25 cellular contexts compared by ENCODE assay signal in the genomic region with DNA sequence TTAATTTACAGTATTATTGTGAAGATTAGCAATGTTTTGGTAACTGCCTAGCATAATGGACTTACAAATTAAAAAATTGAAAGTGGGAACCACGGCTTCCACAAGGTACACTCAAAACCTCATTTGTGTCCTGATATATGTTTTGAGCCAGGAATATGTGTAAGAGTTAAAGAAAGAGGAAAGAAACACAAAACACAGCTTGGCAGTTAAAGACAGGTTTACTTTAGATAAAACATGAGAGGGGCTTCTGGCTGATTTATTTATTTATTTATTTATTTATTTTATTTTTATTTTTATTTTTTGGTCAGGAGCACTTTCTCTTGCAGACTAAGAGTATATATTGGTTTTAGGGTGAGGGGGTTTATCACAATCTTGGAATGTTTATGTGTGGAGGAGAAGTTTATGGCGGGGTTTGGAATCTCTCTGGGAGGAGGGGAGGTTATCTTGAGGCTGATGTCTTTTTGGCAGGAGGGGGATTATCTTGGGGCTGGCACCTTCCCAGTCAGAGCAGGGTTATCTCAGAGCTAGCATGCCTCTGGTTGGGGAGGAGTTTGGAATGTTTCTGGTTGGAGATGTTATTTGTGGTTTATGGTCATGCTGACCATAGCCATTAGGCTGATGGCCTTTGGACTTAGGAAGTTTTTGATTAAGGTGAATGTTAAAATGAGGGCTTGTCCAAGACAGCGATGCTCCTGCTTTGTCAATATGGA.
"Had no signal": no experiment of that assay in that cellular context is flagged by ENCODE, and none has a peak within 500 bp of the region (broad histone marks: within the 10 kb centered on the region; RNA-seq: fewer than 3 reads in every experiment).

No MANE protein-coding gene starts in this region.

- H3K4me1 Mint-ChIP-seq: activated B cell treated with CpG ODN at 0.5 μM for 24 hours; stimulated activated memory B cell treated with anti-CD40 and anti-IgM and Interleukin-4, amounts not matched to agents 10 μg/mL and 1 μg/mL and 100 μg/mL, for 72 hours had no signal

- H3K4me3 Mint-ChIP-seq: activated B cell treated with CpG ODN at 0.5 μM for 24 hours; activated CD8-positive, alpha-beta memory T cell treated with anti-CD3 and anti-CD28 coated beads, Interleukin-2, amount 10 ng/mL, durations not matched to agents 7 days and 5 days; activated CD8-positive, alpha-beta T cell treated with anti-CD3 and anti-CD28 coated beads, Interleukin-2, amount 10 ng/mL, durations not matched to agents 7 days and 5 days; activated naive CD4-positive, alpha-beta T cell treated with anti-CD3 and anti-CD28 coated beads, Interleukin-2, amount 10 ng/mL, durations not matched to agents 7 days and 5 days; stimulated activated memory B cell treated with anti-CD40 and anti-IgM and Interleukin-4, amounts not matched to agents 10 μg/mL and 1 μg/mL and 100 μg/mL, for 72 hours; stimulated activated naive CD8-positive, alpha-beta T cell treated with anti-CD3 and anti-CD28 coated beads, Interleukin-15, amount 100 ng/mL, for 72 hours; T-helper 2 cell treated with Interferon-gamma antibody and Interleukin-4, amounts not matched to agents 5 μg/mL and 100 μg/mL, for 36 hours had no signal

- H3K27me3 Mint-ChIP-seq: activated CD8-positive, alpha-beta memory T cell treated with anti-CD3 and anti-CD28 coated beads, Interleukin-2, amount 10 ng/mL, durations not matched to agents 7 days and 5 days; activated naive CD4-positive, alpha-beta T cell treated with anti-CD3 and anti-CD28 coated beads, Interleukin-2, amount 10 ng/mL, durations not matched to agents 7 days and 5 days; stimulated activated naive CD8-positive, alpha-beta T cell treated with anti-CD3 and anti-CD28 coated beads, Interleukin-15, amount 100 ng/mL, for 72 hours had no signal

- DNase-seq: activated B cell treated with CpG ODN at 0.5 μM for 24 hours; activated CD8-positive, alpha-beta memory T cell treated with anti-CD3 and anti-CD28 coated beads, Interleukin-2, amount 10 ng/mL, durations not matched to agents 7 days and 5 days; activated CD8-positive, alpha-beta T cell treated with anti-CD3 and anti-CD28 coated beads, Interleukin-2, amount 10 ng/mL, durations not matched to agents 7 days and 5 days; activated effector memory CD4-positive, alpha-beta T cell treated with anti-CD3 and anti-CD28 coated beads, Interleukin-2, amount 50 U/mL, for 16 hours; activated naive CD4-positive, alpha-beta T cell treated with anti-CD3 and anti-CD28 coated beads, Interleukin-2, amount 10 ng/mL, durations not matched to agents 7 days and 5 days; amygdala; central memory CD4-positive, alpha-beta T cell; dermis blood vessel endothelial cell; effector CD4-positive, alpha-beta T cell; foreskin keratinocyte; heart right ventricle; left ventricle myocardium superior; naive thymus-derived CD4-positive, alpha-beta T cell; ovary; stimulated activated CD4-positive, alpha-beta T cell treated with anti-CD3 and anti-CD28 coated beads, Interleukin-1b, Interleukin-23, amount 100 ng/mL, for 48 hours; stimulated activated CD4-positive, alpha-beta T cell treated with anti-CD3 and anti-CD28 coated beads, Interleukin-4, amount 100 ng/mL, for 4 hours; stimulated activated CD8-positive, alpha-beta memory T cell treated with anti-CD3 and anti-CD28 coated beads, Interleukin-4, amount 100 ng/mL, for 48 hours; stimulated activated naive CD8-positive, alpha-beta T cell treated with anti-CD3 and anti-CD28 coated beads, Interleukin-15, amount 100 ng/mL, for 72 hours; SW 1271; thyroid gland; upper lobe of right lung had no signal

- H3K36me3 Mint-ChIP-seq: activated CD8-positive, alpha-beta memory T cell treated with anti-CD3 and anti-CD28 coated beads, Interleukin-2, amount 10 ng/mL, durations not matched to agents 7 days and 5 days; activated naive CD4-positive, alpha-beta T cell treated with anti-CD3 and anti-CD28 coated beads, Interleukin-2, amount 10 ng/mL, durations not matched to agents 7 days and 5 days; naive thymus-derived CD4-positive, alpha-beta T cell; stimulated activated memory B cell treated with anti-CD40 and anti-IgM and Interleukin-4, amounts not matched to agents 10 μg/mL and 1 μg/mL and 100 μg/mL, for 72 hours had no signal

- H3K27ac Mint-ChIP-seq: activated B cell treated with CpG ODN at 0.5 μM for 24 hours; activated CD8-positive, alpha-beta memory T cell treated with anti-CD3 and anti-CD28 coated beads, Interleukin-2, amount 10 ng/mL, durations not matched to agents 7 days and 5 days; activated CD8-positive, alpha-beta T cell treated with anti-CD3 and anti-CD28 coated beads, Interleukin-2, amount 10 ng/mL, durations not matched to agents 7 days and 5 days; activated naive CD4-positive, alpha-beta T cell treated with anti-CD3 and anti-CD28 coated beads, Interleukin-2, amount 10 ng/mL, durations not matched to agents 7 days and 5 days; progenitor cell of endocrine pancreas; stimulated activated memory B cell treated with anti-CD40 and anti-IgM and Interleukin-4, amounts not matched to agents 10 μg/mL and 1 μg/mL and 100 μg/mL, for 72 hours; T-helper 2 cell treated with Interferon-gamma antibody and Interleukin-4, amounts not matched to agents 5 μg/mL and 100 μg/mL, for 36 hours had no signal

- ATAC-seq: activated CD8-positive, alpha-beta memory T cell treated with anti-CD3 and anti-CD28 coated beads, Interleukin-2, amount 10 ng/mL, durations not matched to agents 7 days and 5 days; foreskin keratinocyte; heart right ventricle; left ventricle myocardium superior; naive thymus-derived CD4-positive, alpha-beta T cell; sciatic nerve; stimulated activated memory B cell treated with anti-CD40 and anti-IgM and Interleukin-4, amounts not matched to agents 10 μg/mL and 1 μg/mL and 100 μg/mL, for 72 hours; stimulated activated naive CD8-positive, alpha-beta T cell treated with anti-CD3 and anti-CD28 coated beads, Interleukin-15, amount 100 ng/mL, for 72 hours; upper lobe of right lung had no signal

- H3K9me3 ChIP-seq: thyroid gland, upper lobe of right lung had no signal

- H3K9me3 Mint-ChIP-seq: activated B cell treated with CpG ODN at 0.5 μM for 24 hours; activated naive CD4-positive, alpha-beta T cell treated with anti-CD3 and anti-CD28 coated beads, Interleukin-2, amount 10 ng/mL, durations not matched to agents 7 days and 5 days; naive thymus-derived CD4-positive, alpha-beta T cell; stimulated activated memory B cell treated with anti-CD40 and anti-IgM and Interleukin-4, amounts not matched to agents 10 μg/mL and 1 μg/mL and 100 μg/mL, for 72 hours; stimulated activated naive CD8-positive, alpha-beta T cell treated with anti-CD3 and anti-CD28 coated beads, Interleukin-15, amount 100 ng/mL, for 72 hours; T-helper 2 cell treated with Interferon-gamma antibody and Interleukin-4, amounts not matched to agents 5 μg/mL and 100 μg/mL, for 36 hours had no signal
